Comparison of ENCODE assay signal across 8 cellular contexts in the genomic region with DNA sequence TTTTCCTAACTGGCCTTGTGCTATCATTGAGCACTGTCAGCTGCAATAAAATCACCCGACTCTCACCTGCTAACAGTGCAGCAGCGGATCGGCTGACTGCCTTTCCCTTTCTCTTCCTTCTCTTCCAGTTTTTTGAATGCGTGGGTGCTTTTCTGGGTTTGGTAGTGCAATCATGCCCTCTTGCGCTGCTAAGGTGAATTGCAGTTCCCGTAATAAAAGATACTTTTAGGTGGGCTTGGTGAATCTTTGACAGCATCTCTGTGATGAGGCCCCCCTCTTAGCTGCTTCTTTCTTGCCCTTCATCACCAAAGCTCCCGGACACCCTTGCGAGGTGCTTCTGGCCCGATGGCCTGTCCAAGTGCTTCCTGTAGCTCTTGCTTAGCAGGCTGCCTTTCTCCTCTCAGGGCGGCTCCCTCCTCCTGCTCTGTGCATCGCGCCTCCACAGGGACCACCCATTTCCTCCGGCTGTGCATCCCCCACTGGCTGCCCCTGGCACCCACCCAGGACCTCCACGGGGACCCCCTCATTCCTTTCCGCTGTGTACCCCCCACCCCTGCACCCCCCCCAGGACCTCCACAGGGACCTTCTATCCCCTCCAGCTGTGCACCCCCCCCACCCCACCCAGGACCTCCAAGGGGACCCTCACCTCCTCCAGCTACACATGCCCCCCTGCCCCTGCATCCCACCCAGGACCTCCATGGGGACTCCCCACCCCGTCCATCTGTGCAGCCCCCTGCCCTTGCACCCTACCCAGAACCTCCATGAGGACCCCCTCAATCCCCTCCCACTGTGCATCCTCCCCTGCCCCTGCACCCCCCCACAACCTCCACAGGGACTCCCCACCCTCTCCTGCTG. TPM values are rescaled to one million over a fixed set of nuclear protein-coding genes. Genes with fewer than 3 reads are reported as not detected.
A peak's percentile ranks its signal among the peaks of the same experiment; 100 is the strongest.
DNase-seq lines count a peak whose midpoint lies in the region; ATAC-seq and TF ChIP-seq lines count a peak whose summit lies in the region.

No MANE protein-coding gene starts in this region.

- peak overlapping the region in 1 of 2 experiments; percentile 35; a peak in 1 of 4 replicates for H3K4me3 ChIP-seq in DND-41 (ENCODE audit: low read depth in 1 of 2, low read length in 2 of 2)
- H3K4me3 ChIP-seq in LNCaP clone FGC (ENCODE audit: low read depth, low read length), result no peak overlapping the region
- H3K4me3 ChIP-seq in RWPE2 (ENCODE audit: severe bottlenecking), result no peak overlapping the region
- no peak overlapping the region for H3K4me3 ChIP-seq in cardiac muscle cell
- peak overlapping the region; percentile 26 for H3K4me3 ChIP-seq in psoas muscle

- no peaks in the 10 kb centered on the region for H3K79me2 ChIP-seq in DND-41 (ENCODE audit: insufficient read depth, low read length)

- ATAC-seq in DND-41 (ENCODE audit: insufficient read depth, low read depth) (peak; percentile 68), RWPE2 (ENCODE audit: low read depth) (peak; percentile 50; the same call in 2 of the 3 replicates), psoas muscle (peak; percentile 39 to 73 (median 62)), HG03045 (IDR thresholded peaks at IDR 0.05; ENCODE audit: unreplicated experiment) (no peak), HG02642 (IDR thresholded peaks at IDR 0.05; ENCODE audit: poor library complexity, unreplicated experiment) (no peak)

- H3K27ac ChIP-seq in DND-41 (ENCODE audit: low read length) (no peak overlapping the region), RWPE2 (ENCODE audit: poor library complexity, severe bottlenecking) (no peak overlapping the region), cardiac muscle cell (no peak overlapping the region), psoas muscle (peak overlapping the region; percentile 10)

- TF ChIP-seq CTCF in DND-41 (IDR thresholded peaks at IDR 0.05; ENCODE audit: borderline replicate concordance, extremely low read depth, low read length, poor library complexity, severe bottlenecking), result peak; percentile 97
- peak; percentile 87 for TF ChIP-seq CTCF in LNCaP clone FGC (IDR thresholded peaks at IDR 0.05; ENCODE audit: control insufficient read depth, extremely low read depth, insufficient read depth)
- peak; percentile 88 for TF ChIP-seq CTCF in RWPE2 (IDR thresholded peaks at IDR 0.05; ENCODE audit: poor library complexity, severe bottlenecking)
- TF ChIP-seq CTCF in cardiac muscle cell (IDR thresholded peaks at IDR 0.05; ENCODE audit: low read depth, low read length), result peak; percentile 90
- peak; percentile 86 for TF ChIP-seq CTCF in psoas muscle (IDR thresholded peaks at IDR 0.05)

- DNase-seq in DND-41 (peak; percentile 64), LNCaP clone FGC (ENCODE audit: low read depth) (peak; percentile 19), RWPE2 (ENCODE audit: low spot score) (no peak), amniotic epithelial cell (ENCODE audit: low read depth) (peak; percentile 67), cardiac muscle cell (ENCODE audit: low read depth in 1 of 2, low spot score in 1 of 2) (peak; percentile 74 to 76), psoas muscle (peak; percentile 18 to 54)

- peak overlapping the region; percentile 49 for H2AFZ ChIP-seq in DND-41 (ENCODE audit: low read depth, low read length)

- H3K36me3 ChIP-seq in DND-41 (ENCODE audit: insufficient read depth, low read length) (no peaks in the 10 kb centered on the region; the same call in 1 of the 2 replicates), RWPE2 (ENCODE audit: low read depth) (no peaks in the 10 kb centered on the region), cardiac muscle cell (no peaks in the 10 kb centered on the region), psoas muscle (ENCODE audit: insufficient read depth in 1 of 2, low read depth in 1 of 2) (peaks cover 0 to 1% of the 10 kb centered on the region in 2 donors)

- H3K4me1 ChIP-seq in DND-41 (ENCODE audit: insufficient read depth, low read length) (peaks cover 4% of the 10 kb centered on the region), RWPE2 (ENCODE audit: insufficient read depth, poor library complexity, severe bottlenecking) (peaks cover under 1% of the 10 kb centered on the region), cardiac muscle cell (ENCODE audit: low read depth) (peaks cover 18% of the 10 kb centered on the region), psoas muscle (peaks cover 18% of the 10 kb centered on the region)

- intact Hi-C loops in psoas muscle (cut with DNase I), result loop anchor here (2.0 to 5.0 kb wide), 4 partner anchors 23 to 185 kb away; no protein-coding TSS in a partner anchor

- H3K9ac ChIP-seq in DND-41 (ENCODE audit: low read depth, low read length), result peak overlapping the region; percentile 9; the same call in 1 of the 2 replicates

- 7 to 14% (median 11%) methylated on average over 15 to 16 of the region's 16 CpGs for WGBS in psoas muscle, 3 donors

- H4K20me1 ChIP-seq in DND-41 (ENCODE audit: insufficient read depth, low read length), result no peaks in the 10 kb centered on the region

- H3K27me3 ChIP-seq in DND-41 (ENCODE audit: insufficient read depth, low read length, poor library complexity) (peaks cover 8% of the 10 kb centered on the region), RWPE2 (ENCODE audit: insufficient read depth, poor library complexity, severe bottlenecking) (no peaks in the 10 kb centered on the region), cardiac muscle cell (peaks cover 26% of the 10 kb centered on the region), psoas muscle (ENCODE audit: insufficient read depth in 3 of 3, low read length in 2 of 3) (no peaks in the 10 kb centered on the region)

- peak overlapping the region; percentile 62 for H3K4me2 ChIP-seq in DND-41 (ENCODE audit: insufficient read depth, low read length)

- H3K9me3 ChIP-seq in DND-41 (ENCODE audit: insufficient read depth, low read length, severe bottlenecking) (no peaks in the 10 kb centered on the region), RWPE2 (ENCODE audit: severe bottlenecking) (no peaks in the 10 kb centered on the region), cardiac muscle cell (ENCODE audit: low read depth) (no peaks in the 10 kb centered on the region), psoas muscle (no peaks in the 10 kb centered on the region)

RNA-seq across cellular contexts. Expression of a gene that starts 50.8 kb away (rescaled TPM):
- total RNA-seq in cardiac muscle cell, result 824 and 1,421 TPM in 2 replicates
- polyA plus RNA-seq in cardiac muscle cell, result 726 and 889 TPM in 2 replicates
- 1,000 to 10,000 TPM; 1,418 to 1,919 (median 1,477) TPM for total RNA-seq in psoas muscle
- 1,000 to 10,000 TPM; 2,325 to 2,939 (median 2,347) TPM for polyA plus RNA-seq in psoas muscle

Comparison
In these comparisons a context has a peak if more than half of its experiments do, and no peak if none do; other contexts are left out.
1. ATAC-seq: peak in DND-41 (single experiment), RWPE2 (single experiment) and psoas muscle (4 of 4); none in HG03045 (single experiment) and HG02642 (single experiment).
2. Peak in every context shown above with its lines, with median percentiles within 50 percentile points of each other: CTCF ChIP-seq.